In genomic region chrX:134634691-134635090, GRCh38 we compare ENCODE assay signal across 17 cellular contexts. TPM values are rescaled to one million over a fixed set of nuclear protein-coding genes. Genes with fewer than 3 reads are reported as not detected.
DNase-seq lines count a peak whose midpoint lies in the region; ATAC-seq, FAIRE-seq and TF ChIP-seq lines count a peak whose summit lies in the region.
"Had no signal": no experiment of that assay in that cellular context is flagged by ENCODE, and none has a peak within 500 bp of the region (broad histone marks: within the 10 kb centered on the region; RNA-seq: fewer than 3 reads in every experiment).

No MANE protein-coding gene starts in this region.

- DNase-seq in GM12891 (ENCODE audit: insufficient read length, low spot score) (no peak), cardiac fibroblast (ENCODE audit: low read depth in 2 of 2) (peak; percentile 52 to 82), mesenteric fat pad (ENCODE audit: low spot score) (no peak), DMS79 (lab: John Stamatoyannopoulos, UW) (no peak), medulla oblongata (ENCODE audit: extremely low spot score) (no peak), NCI-H510A (lab: John Stamatoyannopoulos, UW) (no peak)
- DNase-seq: COR-L47; KBM-7; mesendoderm; RPMI8226; stimulated activated CD4-positive, alpha-beta T cell treated with anti-CD3 and anti-CD28 coated beads, Interleukin-4, amount 100 ng/mL, for 4 hours had no signal

- no peak for TF ChIP-seq POLR2A in GM12891 (IDR thresholded peaks at IDR 0.05; ENCODE audit: low read depth, low read length)

- ATAC-seq in GM19463 (IDR thresholded peaks at IDR 0.05; ENCODE audit: unreplicated experiment) (peak; percentile 72), HG03342 (IDR thresholded peaks at IDR 0.05; ENCODE audit: unreplicated experiment) (peak; percentile 76)

- no peak overlapping the region for H3K4me3 ChIP-seq in cardiac fibroblast (replicated peaks in 1 of 2; ENCODE audit: low read depth in 2 of 2, low read length in 2 of 2)
- H3K4me3 ChIP-seq: hepatocyte, prostate gland had no signal

- TF ChIP-seq CTCF in cardiac fibroblast (IDR thresholded peaks at IDR 0.05; ENCODE audit: low read depth, low read length) = no peak

- FAIRE-seq in GM12891 (lab: Jason Lieb, UNC) = peak; percentile 67
- FAIRE-seq: TTC549 had no signal

TF ChIP-seq in GM12891, 5 proteins besides CTCF, POLR2A, EP300 and RAD21:
- TF ChIP-seq TAF1 (IDR thresholded peaks at IDR 0.05; ENCODE audit: low read depth, low read length) = no peak
- peak; percentile 54 for TF ChIP-seq SPI1 (IDR thresholded peaks at IDR 0.05; ENCODE audit: low read depth, low read length)

RNA-seq across cellular contexts. Expression of gene PLAC1, which starts 23.6 kb away (rescaled TPM):
- polyA plus RNA-seq in GM12891 (2012; ENCODE audit: low read depth, missing spikeins) = 0.14 TPM
- not detected for total RNA-seq in mesenteric fat pad
- total RNA-seq: subcutaneous adipose tissue had no signal

Comparison
In these comparisons a context has a peak if more than half of its experiments do, and no peak if none do; other contexts are left out.
1. DNase-seq: peak in cardiac fibroblast (2 of 2); none in GM12891 (single experiment), mesenteric fat pad (single experiment), DMS79 (single experiment), medulla oblongata (single experiment) and NCI-H510A (single experiment).